8 cellular contexts compared by ENCODE assay signal in genomic region chr17:31524926-31525800, GRCh38.
DNase-seq lines count a peak whose midpoint lies in the region; ATAC-seq and TF ChIP-seq lines count a peak whose summit lies in the region.

No MANE protein-coding gene starts in this region.

- peak; percentile 90 for TF ChIP-seq CTCF in colonic mucosa (IDR thresholded peaks at IDR 0.05)
- TF ChIP-seq CTCF in lower leg skin (IDR thresholded peaks at IDR 0.05) = peak in 1 of 3 donors; percentile 51

- DNase-seq in AG20443 (ENCODE audit: low spot score) (peak; percentile 94), GM23248 (peak; percentile 96), NCI-H526 treated with DMSO at 0.1 percent for 48 hours (lab: John Stamatoyannopoulos, UW) (peak; percentile 73), colonic mucosa (peak; percentile 87), lower leg skin (ENCODE audit: low spot score in 2 of 2) (peak; percentile 69 to 96)
- DNase-seq in activated CD4-positive, alpha-beta T cell treated with anti-CD3 and anti-CD28 coated beads, Interleukin-2, amount 50 U/mL, for 24 hours (ENCODE audit: low read depth in 1 of 2, low spot score in 1 of 2) = peak; percentile 84 to 94
- DNase-seq in stimulated activated CD4-positive, alpha-beta T cell treated with anti-CD3 and anti-CD28 coated beads, TNF-alpha, amount 100 ng/mL, for 24 hours (ENCODE audit: low read depth in 3 of 3) = peak; percentile 80 to 87 (median 83)

- no peak for TF ChIP-seq POLR2A in lower leg skin (IDR thresholded peaks at IDR 0.05)

- no peak overlapping the region for H3K27ac ChIP-seq in GM23248
- no peak overlapping the region for H3K27ac ChIP-seq in colonic mucosa

- WGBS in GM23248 (ENCODE audit: low coverage in 1 of 2, low lambda C conversion rate in 2 of 2, missing lambda C conversion rate in 2 of 2), 2 experiments = 56 to 57% methylated on average over 30 to 31 of the region's 31 CpGs
- WGBS in lower leg skin, 2 donors = 68 to 69% methylated on average over 28 to 29 of the region's 31 CpGs

- H3K36me3 ChIP-seq in GM23248 (ENCODE audit: low read depth) (no peaks in the 10 kb centered on the region), colonic mucosa (no peaks in the 10 kb centered on the region)

- H3K79me2 ChIP-seq in GM23248 (ENCODE audit: insufficient read depth) = no peaks in the 10 kb centered on the region

- 0 out of 2 replicates have a peak, but pooled peaks cover 8% of the 10 kb centered on the region for H3F3A ChIP-seq in GM23248 (ENCODE audit: insufficient read depth)

- no peak overlapping the region for H3K4me2 ChIP-seq in GM23248 (ENCODE audit: unreplicated experiment)

- H3K4me3 ChIP-seq in GM23248 (peak overlapping the region; percentile 21; the same call in 1 of the 2 replicates), colonic mucosa (no peak overlapping the region), lower leg skin (ENCODE audit: low read depth, poor library complexity, severe bottlenecking) (no peak overlapping the region)

- no peaks in the 10 kb centered on the region for H3K27me3 ChIP-seq in GM23248 (replicated peaks; ENCODE audit: insufficient read depth)
- no peaks in the 10 kb centered on the region for H3K27me3 ChIP-seq in colonic mucosa

- in situ Hi-C loops in GM23248 (cut with MboI) = loop anchor here (5.0 kb wide), 1 partner anchor 93 kb away; no protein-coding TSS in a partner anchor

- H3K9me2 ChIP-seq in GM23248 (ENCODE audit: insufficient read depth) = no peaks in the 10 kb centered on the region

- H3K9ac ChIP-seq in GM23248 (no peak overlapping the region; the same call in 1 of the 2 replicates), colonic mucosa (ENCODE audit: low read depth in 2 of 2, low read length in 2 of 2) (peak overlapping the region in 1 of 2 donors; percentile 12)

- no peak for ATAC-seq in GM19351 (IDR thresholded peaks at IDR 0.05; ENCODE audit: unreplicated experiment)

- intact Hi-C loops in colonic mucosa (cut with DNase I) (loop anchor here (2.0 to 5.0 kb wide), 2 partner anchors 88 to 138 kb away; no protein-coding TSS in a partner anchor), lower leg skin (cut with DNase I; ENCODE audit: low total_unique reads) (loop anchor here (2.0 kb wide), 1 partner anchor 88 kb away; no protein-coding TSS in a partner anchor)

- H4K20me1 ChIP-seq in GM23248 (ENCODE audit: insufficient read depth) = no peaks in the 10 kb centered on the region

- peaks cover 8% of the 10 kb centered on the region; the same call in 1 of the 2 replicates for H3K4me1 ChIP-seq in GM23248 (ENCODE audit: insufficient read depth)
- no peaks in the 10 kb centered on the region for H3K4me1 ChIP-seq in colonic mucosa

- H2AFZ ChIP-seq in GM23248 = no peak overlapping the region

- no peaks in the 10 kb centered on the region for H3K9me3 ChIP-seq in GM23248 (ENCODE audit: low read depth)
- no peaks in the 10 kb centered on the region for H3K9me3 ChIP-seq in colonic mucosa
